ENCODE assay signal across 19 cellular contexts in the genomic region with DNA sequence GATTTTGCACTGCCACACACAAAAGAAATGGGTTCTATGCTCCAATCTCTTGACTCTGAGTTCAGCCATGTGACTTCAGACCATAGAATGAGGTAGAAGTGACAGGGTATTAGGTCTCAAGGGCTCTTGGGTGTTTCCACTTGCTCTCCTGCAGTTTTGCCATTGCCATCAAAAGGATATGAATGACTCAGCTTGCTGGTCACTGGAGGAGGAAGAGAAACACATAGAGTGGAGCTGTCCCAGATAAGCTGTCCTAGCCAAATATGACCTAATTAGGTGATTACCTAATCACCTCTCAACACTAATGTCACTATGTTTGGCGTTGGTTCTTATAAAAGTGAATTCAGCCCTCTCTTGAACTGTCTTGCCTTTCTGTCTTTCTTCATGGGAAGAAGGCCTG. TPM values are rescaled to one million over a fixed set of nuclear protein-coding genes. Genes with fewer than 3 reads are reported as not detected.
A peak's percentile ranks its signal among the peaks of the same experiment; 100 is the strongest.
DNase-seq lines count a peak whose midpoint lies in the region; ATAC-seq, FAIRE-seq and TF ChIP-seq lines count a peak whose summit lies in the region.
"Not testable (repeated sequence)": the region's sequence is repeated elsewhere in the genome, so short reads cannot be mapped to it uniquely, and the experiment has no call there.
"Had no signal": no experiment of that assay in that cellular context is flagged by ENCODE, and none has a peak within 500 bp of the region (broad histone marks: within the 10 kb centered on the region; RNA-seq: fewer than 3 reads in every experiment).

No MANE protein-coding gene starts in this region.

- intact Hi-C loops in naive thymus-derived CD4-positive, alpha-beta T cell (cut with micrococcal nuclease) = not testable (repeated sequence)

- not testable (repeated sequence) for H3K4me3 Mint-ChIP-seq in astrocyte (ENCODE audit: unreplicated experiment); naive thymus-derived CD4-positive, alpha-beta T cell

- POLR2A ChIA-PET in naive thymus-derived CD4-positive, alpha-beta T cell (lab: Charles Lee) = not testable (repeated sequence)

- not testable (repeated sequence) for H3K9ac ChIP-seq in astrocyte (ENCODE audit: low read length)

- not testable (repeated sequence) for H3K27me3 ChIP-seq in astrocyte (ENCODE audit: insufficient read depth, low read length); naive thymus-derived CD4-positive, alpha-beta T cell (ENCODE audit: control insufficient read depth in 2 of 2, insufficient read depth in 2 of 2, low read length in 2 of 2)

- peak; percentile 41 for ATAC-seq in GM18873 (IDR thresholded peaks at IDR 0.05; ENCODE audit: low FRiP score, unreplicated experiment)
- peak; percentile 40 for ATAC-seq in GM21381 (IDR thresholded peaks at IDR 0.05; ENCODE audit: unreplicated experiment)
- ATAC-seq in HG02798 (IDR thresholded peaks at IDR 0.05; ENCODE audit: poor library complexity, unreplicated experiment) = peak; percentile 52
- ATAC-seq in HG03108 (IDR thresholded peaks at IDR 0.05; ENCODE audit: unreplicated experiment) = peak; percentile 40
- ATAC-seq in HG03575 (IDR thresholded peaks at IDR 0.05; ENCODE audit: extremely low read depth, insufficient number of reproducible peaks, low FRiP score, unreplicated experiment) = peak; percentile 30
- ATAC-seq in naive thymus-derived CD4-positive, alpha-beta T cell = peak; percentile 32

- not testable (repeated sequence) for H3K4me3 ChIP-seq in astrocyte (ENCODE audit: insufficient read depth, low read depth, low read length); naive thymus-derived CD4-positive, alpha-beta T cell (ENCODE audit: low read length)

- not testable (repeated sequence) for H2AFZ ChIP-seq in astrocyte (ENCODE audit: low read depth, low read length)

- not testable (repeated sequence) for H3K9me3 ChIP-seq in astrocyte (ENCODE audit: insufficient read depth, low read depth, low read length); naive thymus-derived CD4-positive, alpha-beta T cell (ENCODE audit: control insufficient read depth in 2 of 3, low read length in 3 of 3)

- CTCF ChIA-PET in naive thymus-derived CD4-positive, alpha-beta T cell (lab: Charles Lee) = not testable (repeated sequence)

- H3K79me2 ChIP-seq in astrocyte (ENCODE audit: insufficient read depth, low read length) = not testable (repeated sequence)

- not testable (repeated sequence) for H3K4me1 ChIP-seq in astrocyte (ENCODE audit: insufficient read depth, low read length); naive thymus-derived CD4-positive, alpha-beta T cell (ENCODE audit: control insufficient read depth in 2 of 2, insufficient read depth in 2 of 2, low read length in 2 of 2)

- DNase-seq in GM12891 (ENCODE audit: insufficient read length, low spot score); astrocyte (ENCODE audit: low read depth); naive thymus-derived CD4-positive, alpha-beta T cell: not testable (repeated sequence)

- not testable (repeated sequence) for H3K36me3 ChIP-seq in astrocyte (ENCODE audit: insufficient read depth, low read length); naive thymus-derived CD4-positive, alpha-beta T cell (ENCODE audit: control insufficient read depth in 2 of 3, insufficient read depth in 3 of 3, low read length in 3 of 3)

- TF ChIP-seq CTCF in astrocyte (IDR thresholded peaks at IDR 0.05; ENCODE audit: insufficient read depth, low read depth, low read length) = not testable (repeated sequence)

- H3K4me2 ChIP-seq in astrocyte (ENCODE audit: low read length) = not testable (repeated sequence)

- not testable (repeated sequence) for H3K27ac Mint-ChIP-seq in astrocyte (ENCODE audit: unreplicated experiment); naive thymus-derived CD4-positive, alpha-beta T cell

- H3K27me3 Mint-ChIP-seq in astrocyte (ENCODE audit: low read depth, unreplicated experiment) = not testable (repeated sequence)
- peaks cover 5 to 43% (median 20%) of the 10 kb centered on the region in 5 donors for H3K27me3 Mint-ChIP-seq in naive thymus-derived CD4-positive, alpha-beta T cell

- not testable (repeated sequence) for TF ChIP-seq POLR2A in GM12891 (IDR thresholded peaks at IDR 0.05; ENCODE audit: low read depth, low read length)

- H3K27ac ChIP-seq in astrocyte (ENCODE audit: low read depth, low read length); naive thymus-derived CD4-positive, alpha-beta T cell (ENCODE audit: low read depth, low read length): not testable (repeated sequence)

- H3K9me3 Mint-ChIP-seq in astrocyte (ENCODE audit: unreplicated experiment); naive thymus-derived CD4-positive, alpha-beta T cell: not testable (repeated sequence)

- not testable (repeated sequence) for H4K20me1 ChIP-seq in astrocyte (ENCODE audit: insufficient read depth, low read length)

- FAIRE-seq in GM12891 (lab: Jason Lieb, UNC) = peak; percentile 86
- peak; percentile 63 for FAIRE-seq in astrocyte (lab: Jason Lieb, UNC)

- not testable (repeated sequence) for H3K36me3 Mint-ChIP-seq in astrocyte (ENCODE audit: low read depth, unreplicated experiment); naive thymus-derived CD4-positive, alpha-beta T cell

- not testable (repeated sequence) for H3K4me1 Mint-ChIP-seq in astrocyte (ENCODE audit: low read depth, unreplicated experiment); naive thymus-derived CD4-positive, alpha-beta T cell

RNA-seq across cellular contexts. Expression of a gene that starts 8.3 kb away (rescaled TPM):
- not detected for polyA plus RNA-seq in GM12891 (2012; ENCODE audit: low read depth, missing spikeins)
- not detected in 2 replicates for total RNA-seq in astrocyte
- total RNA-seq in naive thymus-derived CD4-positive, alpha-beta T cell = not detected
- not detected for polyA plus RNA-seq in naive thymus-derived CD4-positive, alpha-beta T cell
- total RNA-seq: activated CD4-positive, alpha-beta T cell treated with anti-CD3 and anti-CD28 coated beads for 36 hours; ascending aorta; CD4-positive, alpha-beta T cell; esophagus muscularis mucosa; H1; HepG2; mesenteric fat pad; natural killer cell; ovary; right cardiac atrium; suprapubic skin had no signal
- polyA plus RNA-seq: H1, HepG2, ovary, right cardiac atrium had no signal
